Comparison of ENCODE assay signal across 18 cellular contexts in genomic region chr10:59012839-59013238, GRCh38.
DNase-seq lines count a peak whose midpoint lies in the region; ATAC-seq and TF ChIP-seq lines count a peak whose summit lies in the region.
"Had no signal": no experiment of that assay in that cellular context is flagged by ENCODE, and none has a peak within 500 bp of the region (broad histone marks: within the 10 kb centered on the region; RNA-seq: fewer than 3 reads in every experiment).

No MANE protein-coding gene starts in this region.

- no peaks in the 10 kb centered on the region for H3K36me3 Mint-ChIP-seq in MCF 10A (ENCODE audit: insufficient read depth, unreplicated experiment)
- H3K36me3 Mint-ChIP-seq: CD14-positive monocyte, T-cell had no signal

- DNase-seq in NCI-H1417 (lab: John Stamatoyannopoulos, UW) (peak in 2 of 3 experiments; percentile 22 to 40), NCI-H1417 treated with DMSO at 0.1 percent for 48 hours (lab: John Stamatoyannopoulos, UW) (no peak), renal cortical epithelial cell (ENCODE audit: low read depth) (peak; percentile 85), MCF 10A (ENCODE audit: unreplicated experiment) (no peak), NAMALWA (ENCODE audit: low spot score) (no peak)
- DNase-seq: COR-L47; DMS79 treated with DMSO at 0.1 percent for 48 hours; H7; MV-4-11; NCI-H187 treated with DMSO at 0.1 percent for 48 hours; NCI-H510A treated with DMSO at 0.1 percent for 48 hours; NK-92 treated with Interleukin-12 subunit alpha and Interleukin-12 subunit beta, amount 100 ng/mL, for 24 hours; T-cell had no signal

- H3K27ac Mint-ChIP-seq in MCF 10A (ENCODE audit: low read depth, unreplicated experiment) = no peak overlapping the region
- H3K27ac Mint-ChIP-seq: CD14-positive monocyte, T-cell had no signal

- no peaks in the 10 kb centered on the region for H3K36me3 ChIP-seq in HEK293 (ENCODE audit: control insufficient read depth in 2 of 2, insufficient read depth in 1 of 2, low read length in 2 of 2)

- H3K4me3 ChIP-seq in HEK293 (ENCODE audit: low read depth, low read length) = no peak overlapping the region

- H3K27ac ChIP-seq in HEK293 (ENCODE audit: extremely low read depth, low read depth, low read length) (no peak overlapping the region), cingulate gyrus (ENCODE audit: low read depth, low read length) (peak overlapping the region; percentile 15)
- H3K27ac ChIP-seq: RWPE1 had no signal

- no peak overlapping the region for H3K4me3 Mint-ChIP-seq in MCF 10A (ENCODE audit: unreplicated experiment)
- H3K4me3 Mint-ChIP-seq: CD14-positive monocyte, T-cell had no signal

- no peaks in the 10 kb centered on the region for H3K9me3 Mint-ChIP-seq in MCF 10A (ENCODE audit: unreplicated experiment)
- H3K9me3 Mint-ChIP-seq: T-cell had no signal

- no peaks in the 10 kb centered on the region for H3K4me1 ChIP-seq in HEK293 (ENCODE audit: control insufficient read depth, insufficient read depth, low read length)

- peaks cover 16% of the 10 kb centered on the region for H3K27me3 Mint-ChIP-seq in MCF 10A (ENCODE audit: insufficient read depth, unreplicated experiment)

- H3K9me3 ChIP-seq in HEK293 (ENCODE audit: control insufficient read depth, insufficient read depth, low read depth, low read length) = no peaks in the 10 kb centered on the region

- TF ChIP-seq CTCF in HEK293 (tag by site-specific recombination; IDR thresholded peaks at IDR 0.05) (no peak), MCF 10A (IDR thresholded peaks at IDR 0.05; ENCODE audit: unreplicated experiment) (no peak)

- no peak for ATAC-seq in GM21447 (IDR thresholded peaks at IDR 0.05; ENCODE audit: unreplicated experiment)
- ATAC-seq: T-cell had no signal

- no TSS peak for BruUV-seq in MCF 10A (replicated peaks; lab: Mats Ljungman, UMichigan)

- intact Hi-C loops in MCF 10A (cut with micrococcal nuclease) = no loop called here

- no peaks in the 10 kb centered on the region for H3K4me1 Mint-ChIP-seq in MCF 10A (ENCODE audit: insufficient read depth, unreplicated experiment)
- H3K4me1 Mint-ChIP-seq: CD14-positive monocyte, T-cell had no signal

- POLR2A ChIA-PET in HEK293 (lab: Yijun Ruan, JAX) = no interaction called here
- POLR2A ChIA-PET in MCF 10A (lab: Yijun Ruan, JAX) = no interaction called here

- CTCF ChIA-PET in HEK293 (lab: Yijun Ruan, JAX) (interaction anchor here (0.6 kb wide), 2 partner anchors 9 to 23 kb away, joined by 3 read pairs; no protein-coding TSS in a partner anchor), MCF 10A (lab: Yijun Ruan, JAX) (interaction anchor here (1.4 kb wide), 1 partner anchor 21 kb away, joined by 5 read pairs; no protein-coding TSS in a partner anchor)

TF ChIP-seq in HEK293, 187 proteins besides CTCF, POLR2A, EP300 and RAD21:
- no peak for TF ChIP-seq HOXA7 (CRISPR knock-in tag; IDR thresholded peaks at IDR 0.05; ENCODE audit: borderline replicate concordance)
- 0 out of 2 replicates have a peak, but pooled peaks have one; percentile 16 for TF ChIP-seq FEZF1 (tag by site-specific recombination; IDR thresholded peaks at IDR 0.05)
- TF ChIP-seq ZNF24 (tag by site-specific recombination; IDR thresholded peaks at IDR 0.05) = no peak
- peak; percentile 69; the same call in 1 of the 2 replicates for TF ChIP-seq ZNF692 (tag by site-specific recombination; IDR thresholded peaks at IDR 0.05)
- no peak for TF ChIP-seq ZNF449 (tag by site-specific recombination; IDR thresholded peaks at IDR 0.05)
- no peak for TF ChIP-seq HOXC10 (CRISPR knock-in tag; IDR thresholded peaks at IDR 0.05)
- TF ChIP-seq ZBTB11 (tag by site-specific recombination; conservative IDR thresholded peaks at IDR 0.05; ENCODE audit: low read depth) = no peak
- TF ChIP-seq ZFP69B (tag by site-specific recombination; IDR thresholded peaks at IDR 0.05) = peak; percentile 51; the same call in 1 of the 2 replicates

Comparison
In these comparisons a context has a peak if more than half of its experiments do, and no peak if none do; other contexts are left out.
1. DNase-seq: peak in NCI-H1417 (2 of 3) and renal cortical epithelial cell (single experiment); none in NCI-H1417 treated with DMSO at 0.1 percent for 48 hours (single experiment), MCF 10A (single experiment) and NAMALWA (single experiment).